ENCODE assay signal across 1 cellular context in the genomic region with DNA sequence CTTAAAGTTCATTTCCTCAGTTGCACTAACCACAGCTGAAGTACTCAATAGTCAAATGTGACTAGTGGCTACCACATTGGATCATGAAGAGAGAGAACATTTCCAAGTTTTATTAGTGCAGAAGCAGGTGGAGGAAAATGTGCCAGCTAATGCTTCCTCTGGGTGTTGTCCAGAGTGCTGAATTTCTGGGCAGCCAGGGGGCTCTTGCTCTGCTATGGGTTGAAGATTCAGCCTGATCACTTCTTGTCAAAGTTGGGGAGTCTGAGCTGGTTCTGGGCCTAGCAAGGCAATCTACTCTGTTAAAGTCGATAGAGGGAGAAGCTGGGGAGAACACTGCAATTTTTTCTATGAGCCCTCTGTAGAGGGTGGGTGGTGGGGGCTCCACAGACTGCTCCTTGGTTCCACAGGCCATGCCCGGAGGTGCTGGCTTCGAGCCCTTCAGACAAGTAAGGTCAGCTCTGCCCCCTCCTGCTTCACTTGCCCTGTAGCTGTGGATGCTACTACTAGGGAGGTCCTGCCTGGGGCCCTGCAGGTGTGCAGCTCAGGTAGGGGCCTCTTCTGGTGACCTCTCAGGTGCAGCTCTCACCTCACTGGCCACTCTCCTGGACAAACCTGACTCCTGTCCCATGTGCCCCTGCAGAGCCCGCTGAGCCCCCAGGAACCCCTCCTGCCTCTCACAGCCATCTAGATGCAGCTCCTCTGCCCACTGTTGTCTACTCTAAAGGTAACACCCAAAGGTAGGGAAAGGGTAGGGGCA.
TF ChIP-seq lines count a peak whose summit lies in the region.

No MANE protein-coding gene starts in this region.

TF ChIP-seq in HepG2, 621 proteins besides CTCF, POLR2A, EP300 and RAD21 (continued from another document and continues in another):
- no peak for TF ChIP-seq TCF12 (IDR thresholded peaks at IDR 0.05)
- TF ChIP-seq TCF12 (CRISPR knock-in tag; IDR thresholded peaks at IDR 0.05): no peak
- TF ChIP-seq, protein P1, sequence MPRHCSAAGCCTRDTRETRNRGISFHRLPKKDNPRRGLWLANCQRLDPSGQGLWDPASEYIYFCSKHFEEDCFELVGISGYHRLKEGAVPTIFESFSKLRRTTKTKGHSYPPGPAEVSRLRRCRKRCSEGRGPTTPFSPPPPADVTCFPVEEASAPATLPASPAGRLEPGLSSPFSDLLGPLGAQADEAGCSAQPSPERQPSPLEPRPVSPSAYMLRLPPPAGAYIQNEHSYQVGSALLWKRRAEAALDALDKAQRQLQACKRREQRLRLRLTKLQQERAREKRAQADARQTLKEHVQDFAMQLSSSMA (CRISPR knock-in tag; IDR thresholded peaks at IDR 0.05): no peak
- TF ChIP-seq ZNF136 (CRISPR knock-in tag; IDR thresholded peaks at IDR 0.05; ENCODE audit: low read depth): no peak
- TF ChIP-seq, protein P2, sequence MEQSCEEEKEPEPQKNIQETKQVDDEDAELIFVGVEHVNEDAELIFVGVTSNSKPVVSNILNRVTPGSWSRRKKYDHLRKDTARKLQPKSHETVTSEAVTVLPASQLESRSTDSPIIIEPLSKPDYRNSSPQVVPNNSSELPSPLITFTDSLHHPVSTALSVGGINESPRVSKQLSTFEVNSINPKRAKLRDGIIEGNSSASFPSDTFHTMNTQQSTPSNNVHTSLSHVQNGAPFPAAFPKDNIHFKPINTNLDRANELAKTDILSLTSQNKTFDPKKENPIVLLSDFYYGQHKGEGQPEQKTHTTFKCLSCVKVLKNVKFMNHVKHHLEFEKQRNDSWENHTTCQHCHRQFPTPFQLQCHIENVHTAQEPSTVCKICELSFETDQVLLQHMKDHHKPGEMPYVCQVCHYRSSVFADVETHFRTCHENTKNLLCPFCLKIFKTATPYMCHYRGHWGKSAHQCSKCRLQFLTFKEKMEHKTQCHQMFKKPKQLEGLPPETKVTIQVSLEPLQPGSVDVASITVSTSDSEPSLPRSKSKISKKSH (CRISPR knock-in tag; IDR thresholded peaks at IDR 0.05; ENCODE audit: borderline replicate concordance): no peak
- no peak for TF ChIP-seq RCOR2 (CRISPR knock-in tag; IDR thresholded peaks at IDR 0.05)
- TF ChIP-seq ZFYVE20 (CRISPR knock-in tag; IDR thresholded peaks at IDR 0.05; ENCODE audit: borderline replicate concordance, low read depth): no peak
- TF ChIP-seq CENPX (CRISPR knock-in tag; IDR thresholded peaks at IDR 0.05): no peak
- TF ChIP-seq, protein P3, sequence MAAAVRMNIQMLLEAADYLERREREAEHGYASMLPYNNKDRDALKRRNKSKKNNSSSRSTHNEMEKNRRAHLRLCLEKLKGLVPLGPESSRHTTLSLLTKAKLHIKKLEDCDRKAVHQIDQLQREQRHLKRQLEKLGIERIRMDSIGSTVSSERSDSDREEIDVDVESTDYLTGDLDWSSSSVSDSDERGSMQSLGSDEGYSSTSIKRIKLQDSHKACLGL (CRISPR knock-in tag; IDR thresholded peaks at IDR 0.05): no peak
- TF ChIP-seq ZBTB21 (CRISPR knock-in tag; IDR thresholded peaks at IDR 0.05): no peak
- no peak for TF ChIP-seq CBFB (CRISPR knock-in tag; IDR thresholded peaks at IDR 0.05)
- TF ChIP-seq ZNF17 (CRISPR knock-in tag; IDR thresholded peaks at IDR 0.05): no peak
- TF ChIP-seq ZNF496 (CRISPR knock-in tag; IDR thresholded peaks at IDR 0.05; ENCODE audit: insufficient replicate concordance): no peak
- TF ChIP-seq ZNF879 (CRISPR knock-in tag; IDR thresholded peaks at IDR 0.05): no peak
- TF ChIP-seq, protein P4, sequence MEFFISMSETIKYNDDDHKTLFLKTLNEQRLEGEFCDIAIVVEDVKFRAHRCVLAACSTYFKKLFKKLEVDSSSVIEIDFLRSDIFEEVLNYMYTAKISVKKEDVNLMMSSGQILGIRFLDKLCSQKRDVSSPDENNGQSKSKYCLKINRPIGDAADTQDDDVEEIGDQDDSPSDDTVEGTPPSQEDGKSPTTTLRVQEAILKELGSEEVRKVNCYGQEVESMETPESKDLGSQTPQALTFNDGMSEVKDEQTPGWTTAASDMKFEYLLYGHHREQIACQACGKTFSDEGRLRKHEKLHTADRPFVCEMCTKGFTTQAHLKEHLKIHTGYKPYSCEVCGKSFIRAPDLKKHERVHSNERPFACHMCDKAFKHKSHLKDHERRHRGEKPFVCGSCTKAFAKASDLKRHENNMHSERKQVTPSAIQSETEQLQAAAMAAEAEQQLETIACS (CRISPR knock-in tag; IDR thresholded peaks at IDR 0.05): no peak
- TF ChIP-seq GATAD2A (CRISPR knock-in tag; IDR thresholded peaks at IDR 0.05): no peak
- no peak for TF ChIP-seq ATM (IDR thresholded peaks at IDR 0.05; ENCODE audit: borderline replicate concordance)
- TF ChIP-seq CHCHD3 (CRISPR knock-in tag; IDR thresholded peaks at IDR 0.05): no peak
- TF ChIP-seq KLF11 (CRISPR knock-in tag; IDR thresholded peaks at IDR 0.05): no peak
- no peak for TF ChIP-seq ZNF484 (CRISPR knock-in tag; IDR thresholded peaks at IDR 0.05; ENCODE audit: borderline replicate concordance, low read depth)
- TF ChIP-seq, protein P5, sequence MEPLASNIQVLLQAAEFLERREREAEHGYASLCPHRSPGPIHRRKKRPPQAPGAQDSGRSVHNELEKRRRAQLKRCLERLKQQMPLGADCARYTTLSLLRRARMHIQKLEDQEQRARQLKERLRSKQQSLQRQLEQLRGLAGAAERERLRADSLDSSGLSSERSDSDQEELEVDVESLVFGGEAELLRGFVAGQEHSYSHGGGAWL (CRISPR knock-in tag; IDR thresholded peaks at IDR 0.05): no peak
- TF ChIP-seq, protein P6, sequence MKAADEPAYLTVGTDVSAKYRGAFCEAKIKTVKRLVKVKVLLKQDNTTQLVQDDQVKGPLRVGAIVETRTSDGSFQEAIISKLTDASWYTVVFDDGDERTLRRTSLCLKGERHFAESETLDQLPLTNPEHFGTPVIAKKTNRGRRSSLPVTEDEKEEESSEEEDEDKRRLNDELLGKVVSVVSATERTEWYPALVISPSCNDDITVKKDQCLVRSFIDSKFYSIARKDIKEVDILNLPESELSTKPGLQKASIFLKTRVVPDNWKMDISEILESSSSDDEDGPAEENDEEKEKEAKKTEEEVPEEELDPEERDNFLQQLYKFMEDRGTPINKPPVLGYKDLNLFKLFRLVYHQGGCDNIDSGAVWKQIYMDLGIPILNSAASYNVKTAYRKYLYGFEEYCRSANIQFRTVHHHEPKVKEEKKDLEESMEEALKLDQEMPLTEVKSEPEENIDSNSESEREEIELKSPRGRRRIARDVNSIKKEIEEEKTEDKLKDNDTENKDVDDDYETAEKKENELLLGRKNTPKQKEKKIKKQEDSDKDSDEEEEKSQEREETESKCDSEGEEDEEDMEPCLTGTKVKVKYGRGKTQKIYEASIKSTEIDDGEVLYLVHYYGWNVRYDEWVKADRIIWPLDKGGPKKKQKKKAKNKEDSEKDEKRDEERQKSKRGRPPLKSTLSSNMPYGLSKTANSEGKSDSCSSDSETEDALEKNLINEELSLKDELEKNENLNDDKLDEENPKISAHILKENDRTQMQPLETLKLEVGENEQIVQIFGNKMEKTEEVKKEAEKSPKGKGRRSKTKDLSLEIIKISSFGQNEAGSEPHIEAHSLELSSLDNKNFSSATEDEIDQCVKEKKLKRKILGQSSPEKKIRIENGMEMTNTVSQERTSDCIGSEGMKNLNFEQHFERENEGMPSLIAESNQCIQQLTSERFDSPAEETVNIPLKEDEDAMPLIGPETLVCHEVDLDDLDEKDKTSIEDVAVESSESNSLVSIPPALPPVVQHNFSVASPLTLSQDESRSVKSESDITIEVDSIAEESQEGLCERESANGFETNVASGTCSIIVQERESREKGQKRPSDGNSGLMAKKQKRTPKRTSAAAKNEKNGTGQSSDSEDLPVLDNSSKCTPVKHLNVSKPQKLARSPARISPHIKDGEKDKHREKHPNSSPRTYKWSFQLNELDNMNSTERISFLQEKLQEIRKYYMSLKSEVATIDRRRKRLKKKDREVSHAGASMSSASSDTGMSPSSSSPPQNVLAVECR (CRISPR knock-in tag; IDR thresholded peaks at IDR 0.05; ENCODE audit: borderline replicate concordance): no peak
- TF ChIP-seq, protein P7, sequence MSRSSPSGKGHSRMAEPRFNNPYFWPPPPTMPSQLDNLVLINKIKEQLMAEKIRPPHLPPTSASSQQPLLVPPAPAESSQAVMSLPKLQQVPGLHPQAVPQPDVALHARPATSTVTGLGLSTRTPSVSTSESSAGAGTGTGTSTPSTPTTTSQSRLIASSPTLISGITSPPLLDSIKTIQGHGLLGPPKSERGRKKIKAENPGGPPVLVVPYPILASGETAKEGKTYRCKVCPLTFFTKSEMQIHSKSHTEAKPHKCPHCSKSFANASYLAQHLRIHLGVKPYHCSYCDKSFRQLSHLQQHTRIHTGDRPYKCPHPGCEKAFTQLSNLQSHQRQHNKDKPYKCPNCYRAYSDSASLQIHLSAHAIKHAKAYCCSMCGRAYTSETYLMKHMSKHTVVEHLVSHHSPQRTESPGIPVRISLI (CRISPR knock-in tag; IDR thresholded peaks at IDR 0.05; ENCODE audit: borderline replicate concordance): no peak
- TF ChIP-seq, protein P8, sequence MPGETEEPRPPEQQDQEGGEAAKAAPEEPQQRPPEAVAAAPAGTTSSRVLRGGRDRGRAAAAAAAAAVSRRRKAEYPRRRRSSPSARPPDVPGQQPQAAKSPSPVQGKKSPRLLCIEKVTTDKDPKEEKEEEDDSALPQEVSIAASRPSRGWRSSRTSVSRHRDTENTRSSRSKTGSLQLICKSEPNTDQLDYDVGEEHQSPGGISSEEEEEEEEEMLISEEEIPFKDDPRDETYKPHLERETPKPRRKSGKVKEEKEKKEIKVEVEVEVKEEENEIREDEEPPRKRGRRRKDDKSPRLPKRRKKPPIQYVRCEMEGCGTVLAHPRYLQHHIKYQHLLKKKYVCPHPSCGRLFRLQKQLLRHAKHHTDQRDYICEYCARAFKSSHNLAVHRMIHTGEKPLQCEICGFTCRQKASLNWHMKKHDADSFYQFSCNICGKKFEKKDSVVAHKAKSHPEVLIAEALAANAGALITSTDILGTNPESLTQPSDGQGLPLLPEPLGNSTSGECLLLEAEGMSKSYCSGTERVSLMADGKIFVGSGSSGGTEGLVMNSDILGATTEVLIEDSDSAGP (CRISPR knock-in tag; IDR thresholded peaks at IDR 0.05; ENCODE audit: borderline replicate concordance): no peak
- TF ChIP-seq KLF9 (CRISPR knock-in tag; IDR thresholded peaks at IDR 0.05; ENCODE audit: low read depth): no peak
- TF ChIP-seq SAP130 (CRISPR knock-in tag; IDR thresholded peaks at IDR 0.05; ENCODE audit: low read depth): peak; percentile 56; the same call in 1 of the 2 replicates
- no peak for TF ChIP-seq FOXK2 (IDR thresholded peaks at IDR 0.05)
- no peak for TF ChIP-seq ZNF207 (IDR thresholded peaks at IDR 0.05; ENCODE audit: borderline replicate concordance)
- no peak for TF ChIP-seq REPIN1 (CRISPR knock-in tag; IDR thresholded peaks at IDR 0.05; ENCODE audit: borderline replicate concordance, low read depth)
- TF ChIP-seq MBNL3 (CRISPR knock-in tag; conservative IDR thresholded peaks at IDR 0.05): no peak
- TF ChIP-seq, protein P9, sequence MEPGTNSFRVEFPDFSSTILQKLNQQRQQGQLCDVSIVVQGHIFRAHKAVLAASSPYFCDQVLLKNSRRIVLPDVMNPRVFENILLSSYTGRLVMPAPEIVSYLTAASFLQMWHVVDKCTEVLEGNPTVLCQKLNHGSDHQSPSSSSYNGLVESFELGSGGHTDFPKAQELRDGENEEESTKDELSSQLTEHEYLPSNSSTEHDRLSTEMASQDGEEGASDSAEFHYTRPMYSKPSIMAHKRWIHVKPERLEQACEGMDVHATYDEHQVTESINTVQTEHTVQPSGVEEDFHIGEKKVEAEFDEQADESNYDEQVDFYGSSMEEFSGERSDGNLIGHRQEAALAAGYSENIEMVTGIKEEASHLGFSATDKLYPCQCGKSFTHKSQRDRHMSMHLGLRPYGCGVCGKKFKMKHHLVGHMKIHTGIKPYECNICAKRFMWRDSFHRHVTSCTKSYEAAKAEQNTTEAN (CRISPR knock-in tag; conservative IDR thresholded peaks at IDR 0.05): peak; percentile 53; the same call in 1 of the 2 replicates
- TF ChIP-seq ZNF138 (CRISPR knock-in tag; IDR thresholded peaks at IDR 0.05; ENCODE audit: low read depth): no peak
- TF ChIP-seq ZFAT (CRISPR knock-in tag; conservative IDR thresholded peaks at IDR 0.05): no peak
- TF ChIP-seq KLF16 (CRISPR knock-in tag; IDR thresholded peaks at IDR 0.05): peak in 1 of 2 experiments; percentile 42; a peak in 1 of 4 replicates
- TF ChIP-seq, protein P10, sequence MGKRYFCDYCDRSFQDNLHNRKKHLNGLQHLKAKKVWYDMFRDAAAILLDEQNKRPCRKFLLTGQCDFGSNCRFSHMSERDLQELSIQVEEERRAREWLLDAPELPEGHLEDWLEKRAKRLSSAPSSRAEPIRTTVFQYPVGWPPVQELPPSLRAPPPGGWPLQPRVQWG (CRISPR knock-in tag; IDR thresholded peaks at IDR 0.05; ENCODE audit: borderline replicate concordance, low read depth): no peak
- TF ChIP-seq, protein P11, sequence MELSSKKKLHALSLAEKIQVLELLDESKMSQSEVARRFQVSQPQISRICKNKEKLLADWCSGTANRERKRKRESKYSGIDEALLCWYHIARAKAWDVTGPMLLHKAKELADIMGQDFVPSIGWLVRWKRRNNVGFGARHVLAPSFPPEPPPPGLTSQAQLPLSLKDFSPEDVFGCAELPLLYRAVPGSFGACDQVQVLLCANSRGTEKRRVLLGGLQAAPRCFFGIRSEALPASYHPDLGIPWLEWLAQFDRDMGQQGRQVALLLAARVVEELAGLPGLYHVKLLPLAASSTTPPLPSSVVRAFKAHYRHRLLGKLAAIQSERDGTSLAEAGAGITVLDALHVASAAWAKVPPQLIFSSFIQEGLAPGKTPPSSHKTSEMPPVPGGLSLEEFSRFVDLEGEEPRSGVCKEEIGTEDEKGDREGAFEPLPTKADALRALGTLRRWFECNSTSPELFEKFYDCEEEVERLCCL (CRISPR knock-in tag; IDR thresholded peaks at IDR 0.05; ENCODE audit: borderline replicate concordance): no peak
- TF ChIP-seq, protein P12, sequence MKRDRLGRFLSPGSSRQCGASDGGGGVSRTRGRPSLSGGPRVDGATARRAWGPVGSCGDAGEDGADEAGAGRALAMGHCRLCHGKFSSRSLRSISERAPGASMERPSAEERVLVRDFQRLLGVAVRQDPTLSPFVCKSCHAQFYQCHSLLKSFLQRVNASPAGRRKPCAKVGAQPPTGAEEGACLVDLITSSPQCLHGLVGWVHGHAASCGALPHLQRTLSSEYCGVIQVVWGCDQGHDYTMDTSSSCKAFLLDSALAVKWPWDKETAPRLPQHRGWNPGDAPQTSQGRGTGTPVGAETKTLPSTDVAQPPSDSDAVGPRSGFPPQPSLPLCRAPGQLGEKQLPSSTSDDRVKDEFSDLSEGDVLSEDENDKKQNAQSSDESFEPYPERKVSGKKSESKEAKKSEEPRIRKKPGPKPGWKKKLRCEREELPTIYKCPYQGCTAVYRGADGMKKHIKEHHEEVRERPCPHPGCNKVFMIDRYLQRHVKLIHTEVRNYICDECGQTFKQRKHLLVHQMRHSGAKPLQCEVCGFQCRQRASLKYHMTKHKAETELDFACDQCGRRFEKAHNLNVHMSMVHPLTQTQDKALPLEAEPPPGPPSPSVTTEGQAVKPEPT (CRISPR knock-in tag; IDR thresholded peaks at IDR 0.05; ENCODE audit: low read depth): no peak
- no peak for TF ChIP-seq KMT2B (CRISPR knock-in tag; IDR thresholded peaks at IDR 0.05)
- no peak for TF ChIP-seq ZNF678 (CRISPR knock-in tag; IDR thresholded peaks at IDR 0.05)
- TF ChIP-seq, protein P13, sequence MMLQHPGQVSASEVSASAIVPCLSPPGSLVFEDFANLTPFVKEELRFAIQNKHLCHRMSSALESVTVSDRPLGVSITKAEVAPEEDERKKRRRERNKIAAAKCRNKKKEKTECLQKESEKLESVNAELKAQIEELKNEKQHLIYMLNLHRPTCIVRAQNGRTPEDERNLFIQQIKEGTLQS (CRISPR knock-in tag; IDR thresholded peaks at IDR 0.05): no peak
- peak; percentile 62; the same call in 1 of the 2 replicates for TF ChIP-seq ZSCAN12 (CRISPR knock-in tag; IDR thresholded peaks at IDR 0.05)
- TF ChIP-seq YY1 (IDR thresholded peaks at IDR 0.05; ENCODE audit: insufficient read depth, insufficient replicate concordance, low read depth, low read length): no peak
- TF ChIP-seq SP140L (CRISPR knock-in tag; IDR thresholded peaks at IDR 0.05; ENCODE audit: borderline replicate concordance): no peak
- TF ChIP-seq ZKSCAN5 (CRISPR knock-in tag; IDR thresholded peaks at IDR 0.05): no peak
- no peak for TF ChIP-seq HNF4A (CRISPR knock-in tag; IDR thresholded peaks at IDR 0.05)
- TF ChIP-seq HDAC2 (CRISPR knock-in tag; IDR thresholded peaks at IDR 0.05): no peak
- TF ChIP-seq BRD4 (CRISPR knock-in tag; IDR thresholded peaks at IDR 0.05): no peak
